In genomic region chr1:183186820-183187219, GRCh38 we compare ENCODE assay signal across 15 cellular contexts. TPM values are rescaled to one million over a fixed set of nuclear protein-coding genes. Genes with fewer than 3 reads are reported as not detected.
DNase-seq lines count a peak whose midpoint lies in the region; ATAC-seq and TF ChIP-seq lines count a peak whose summit lies in the region.
"Had no signal": no experiment of that assay in that cellular context is flagged by ENCODE, and none has a peak within 500 bp of the region (broad histone marks: within the 10 kb centered on the region; RNA-seq: fewer than 3 reads in every experiment).

No MANE protein-coding gene starts in this region.

- ATAC-seq in lower lobe of right lung (no peak), HG03135 (IDR thresholded peaks at IDR 0.05; ENCODE audit: unreplicated experiment) (no peak), GM21723 (IDR thresholded peaks at IDR 0.05; ENCODE audit: unreplicated experiment) (no peak)
- ATAC-seq in stimulated activated naive CD8-positive, alpha-beta T cell treated with anti-CD3 and anti-CD28 coated beads, Interleukin-15, amount 100 ng/mL, for 72 hours = no peak
- ATAC-seq: natural killer cell had no signal

- peaks cover 14% of the 10 kb centered on the region for H3K4me1 Mint-ChIP-seq in endodermal cell
- peaks cover 13% of the 10 kb centered on the region for H3K4me1 Mint-ChIP-seq in stimulated activated naive CD8-positive, alpha-beta T cell treated with anti-CD3 and anti-CD28 coated beads, Interleukin-15, amount 100 ng/mL, for 72 hours
- H3K4me1 Mint-ChIP-seq: natural killer cell had no signal

- H3K27ac Mint-ChIP-seq in endodermal cell = no peak overlapping the region
- H3K27ac Mint-ChIP-seq in stimulated activated naive CD8-positive, alpha-beta T cell treated with anti-CD3 and anti-CD28 coated beads, Interleukin-15, amount 100 ng/mL, for 72 hours = no peak overlapping the region
- H3K27ac Mint-ChIP-seq: activated CD4-positive, alpha-beta T cell treated with anti-CD3 and anti-CD28 coated beads for 36 hours; activated naive CD4-positive, alpha-beta T cell treated with anti-CD3 and anti-CD28 coated beads, Interleukin-2, amount 50 U/mL, for 72 hours; natural killer cell had no signal

- 81 to 89% methylated on average over 3 to 4 of the region's 4 CpGs for WGBS in endodermal cell (ENCODE audit: insufficient coverage in 1 of 2, insufficient read length in 1 of 2), 2 experiments
- WGBS in thymus = 81% methylated on average over 4 of the region's 4 CpGs
- WGBS in testis, 2 donors = 66 to 70% methylated on average over 4 of the region's 4 CpGs

- DNase-seq in NT2/D1 (ENCODE audit: low read depth, low spot score) = no peak
- no peak for DNase-seq in endodermal cell
- no peak for DNase-seq in lower lobe of right lung
- DNase-seq in testis = no peak
- no peak for DNase-seq in stimulated activated naive CD8-positive, alpha-beta T cell treated with anti-CD3 and anti-CD28 coated beads, Interleukin-15, amount 100 ng/mL, for 72 hours
- DNase-seq: IMR-90, natural killer cell, SIG-M5 had no signal

- peak overlapping the region; percentile 49 for H3K4me3 ChIP-seq in NT2/D1 (ENCODE audit: insufficient read length, low read depth)
- H3K4me3 ChIP-seq in endodermal cell (ENCODE audit: low read length) = peak overlapping the region; percentile 78
- peak overlapping the region; percentile 50 for H3K4me3 ChIP-seq in lower lobe of right lung
- H3K4me3 ChIP-seq in thymus (ENCODE audit: low read length) = peak overlapping the region; percentile 41
- no peak overlapping the region for H3K4me3 ChIP-seq in testis

- intact Hi-C loops in lower lobe of right lung (cut with DNase I) (no loop called here), testis (cut with DNase I; ENCODE audit: low total_unique reads) (no loop called here)

- TF ChIP-seq POLR2A in testis (IDR thresholded peaks at IDR 0.05) = no peak

- no peaks in the 10 kb centered on the region for H3K36me3 Mint-ChIP-seq in endodermal cell (ENCODE audit: low read depth)
- H3K36me3 Mint-ChIP-seq: activated naive CD4-positive, alpha-beta T cell treated with anti-CD3 and anti-CD28 coated beads, Interleukin-2, amount 50 U/mL, for 72 hours; natural killer cell had no signal

- TF ChIP-seq CTCF in endodermal cell (conservative IDR thresholded peaks at IDR 0.05) = no peak
- TF ChIP-seq CTCF in lower lobe of right lung (IDR thresholded peaks at IDR 0.05) = no peak
- TF ChIP-seq CTCF in testis (IDR thresholded peaks at IDR 0.05) = no peak

- H3K36me3 ChIP-seq in NT2/D1 (ENCODE audit: insufficient read depth, insufficient read length, low read length) (no peaks in the 10 kb centered on the region), endodermal cell (ENCODE audit: control insufficient read depth, insufficient read depth, low read length) (no peaks in the 10 kb centered on the region), lower lobe of right lung (no peaks in the 10 kb centered on the region), thymus (ENCODE audit: control insufficient read depth, insufficient read depth) (no peaks in the 10 kb centered on the region), testis (ENCODE audit: low read depth, missing control alignments) (no peaks in the 10 kb centered on the region)
- H3K36me3 ChIP-seq: BE2C, cardiac muscle cell had no signal

- H3K9me3 Mint-ChIP-seq in endodermal cell = no peaks in the 10 kb centered on the region
- H3K9me3 Mint-ChIP-seq in stimulated activated naive CD8-positive, alpha-beta T cell treated with anti-CD3 and anti-CD28 coated beads, Interleukin-15, amount 100 ng/mL, for 72 hours = no peaks in the 10 kb centered on the region
- H3K9me3 Mint-ChIP-seq: natural killer cell had no signal

- H3K27ac ChIP-seq in endodermal cell (ENCODE audit: low read depth, low read length) = no peak overlapping the region
- H3K27ac ChIP-seq in lower lobe of right lung = peak overlapping the region; percentile 61
- no peak overlapping the region for H3K27ac ChIP-seq in thymus (ENCODE audit: low read depth)
- H3K27ac ChIP-seq in testis = no peak overlapping the region
- H3K27ac ChIP-seq: cardiac muscle cell had no signal

- peak overlapping the region; percentile 68 for H3K4me3 Mint-ChIP-seq in endodermal cell
- H3K4me3 Mint-ChIP-seq in stimulated activated naive CD8-positive, alpha-beta T cell treated with anti-CD3 and anti-CD28 coated beads, Interleukin-15, amount 100 ng/mL, for 72 hours = no peak overlapping the region
- H3K4me3 Mint-ChIP-seq: natural killer cell had no signal

- no peak overlapping the region for H3K9ac ChIP-seq in NT2/D1 (ENCODE audit: insufficient read length, low read depth)
- no peak overlapping the region for H3K9ac ChIP-seq in endodermal cell (ENCODE audit: extremely low read depth, low read length, poor library complexity, severe bottlenecking)

- H3K27me3 ChIP-seq in NT2/D1 (ENCODE audit: insufficient read depth, insufficient read length) = peaks cover 28% of the 10 kb centered on the region
- H3K27me3 ChIP-seq in endodermal cell (ENCODE audit: control insufficient read depth, insufficient read depth, low read length, poor library complexity, severe bottlenecking) = peaks cover 57% of the 10 kb centered on the region
- no peaks in the 10 kb centered on the region for H3K27me3 ChIP-seq in lower lobe of right lung (ENCODE audit: low read depth)
- H3K27me3 ChIP-seq in thymus (ENCODE audit: control insufficient read depth, insufficient read depth) = no peaks in the 10 kb centered on the region
- no peaks in the 10 kb centered on the region for H3K27me3 ChIP-seq in testis
- H3K27me3 ChIP-seq: BE2C had no signal

- no peaks in the 10 kb centered on the region for H3K9me3 ChIP-seq in NT2/D1 (ENCODE audit: insufficient read depth, low read length)
- H3K9me3 ChIP-seq in endodermal cell (ENCODE audit: control insufficient read depth, low read length) = no peaks in the 10 kb centered on the region
- H3K9me3 ChIP-seq in lower lobe of right lung = no peaks in the 10 kb centered on the region
- no peaks in the 10 kb centered on the region for H3K9me3 ChIP-seq in thymus (ENCODE audit: control insufficient read depth)
- H3K9me3 ChIP-seq in testis = no peaks in the 10 kb centered on the region
- H3K9me3 ChIP-seq: BE2C had no signal

- H3K27me3 Mint-ChIP-seq in endodermal cell (ENCODE audit: insufficient read depth) = peaks cover 31% of the 10 kb centered on the region
- peaks cover 43% of the 10 kb centered on the region for H3K27me3 Mint-ChIP-seq in stimulated activated naive CD8-positive, alpha-beta T cell treated with anti-CD3 and anti-CD28 coated beads, Interleukin-15, amount 100 ng/mL, for 72 hours

- H3K4me1 ChIP-seq in NT2/D1 (ENCODE audit: insufficient read depth, insufficient read length) = no peaks in the 10 kb centered on the region
- no peaks in the 10 kb centered on the region for H3K4me1 ChIP-seq in endodermal cell (ENCODE audit: control insufficient read depth, insufficient read depth, low read length)
- H3K4me1 ChIP-seq in lower lobe of right lung = no peaks in the 10 kb centered on the region
- H3K4me1 ChIP-seq in thymus (ENCODE audit: control insufficient read depth, insufficient read depth, low read length) = no peaks in the 10 kb centered on the region
- H3K4me1 ChIP-seq in testis = no peaks in the 10 kb centered on the region
- H3K4me1 ChIP-seq: BE2C had no signal

RNA-seq across cellular contexts. Expression of gene LAMC2, which starts 0.8 kb away (rescaled TPM):
- total RNA-seq in endodermal cell (1 to 10 TPM; 2.8 to 4.8 TPM), lower lobe of right lung (24.9 TPM), testis (1 to 10 TPM; 1.9 to 3.4 TPM)
- 0.82 TPM for polyA plus RNA-seq in endodermal cell (2013, experiment 1 of 2)
- 0.91 TPM for polyA plus RNA-seq in endodermal cell (2013, experiment 2 of 2)
- polyA plus RNA-seq in thymus (10.4 TPM), testis (ENCODE audit: insufficient read depth, low read depth, low replicate concordance) (8.5 TPM)
- total RNA-seq: activated naive CD4-positive, alpha-beta T cell treated with anti-CD3 and anti-CD28 coated beads, Interleukin-2, amount 50 U/mL, for 72 hours; natural killer cell had no signal

Comparison
In these comparisons a context has a peak if more than half of its experiments do, and no peak if none do; other contexts are left out.
1. H3K4me3 ChIP-seq: peak in NT2/D1 (single experiment), endodermal cell (single experiment), lower lobe of right lung (single experiment) and thymus (single experiment); none in testis (0 of 2).